In genomic region chr4:30919458-30919857, GRCh38 we compare ENCODE assay signal across 27 cellular contexts.
"Had no signal": no experiment of that assay in that cellular context is flagged by ENCODE, and none has a peak within 500 bp of the region (broad histone marks: within the 10 kb centered on the region; RNA-seq: fewer than 3 reads in every experiment).

No MANE protein-coding gene starts in this region.

- H3K4me1 ChIP-seq: ascending aorta, breast epithelium had no signal

- H3K27ac ChIP-seq: ascending aorta, breast epithelium, cardiac muscle cell, coronary artery, dorsolateral prefrontal cortex had no signal

- DNase-seq: activated CD4-positive, alpha-beta memory T cell treated with anti-CD3 and anti-CD28 coated beads for 36 hours; activated CD4-positive, alpha-beta T cell treated with anti-CD3 and anti-CD28 coated beads for 36 hours; activated CD4-positive, alpha-beta T cell treated with anti-CD3 and anti-CD28 coated beads, Interleukin-2, amount 10 ng/mL, durations not matched to agents 24 days and 14 days; activated CD4-positive, CD25-positive, alpha-beta regulatory T cell; activated CD4-positive, CD25-positive, alpha-beta regulatory T cell treated with anti-CD3 and anti-CD28 coated beads, Interleukin-2, amount 50 U/mL, for 72 hours; activated CD8-positive, alpha-beta memory T cell treated with anti-CD3 and anti-CD28 coated beads, Interleukin-2, amount 10 ng/mL, durations not matched to agents 7 days and 5 days; activated CD8-positive, alpha-beta memory T cell treated with anti-CD3 and anti-CD28 coated beads, Interleukin-2, amount 50 U/mL, for 4 hours; activated CD8-positive, alpha-beta T cell treated with anti-CD3 and anti-CD28 coated beads, Interleukin-2, amount 10 ng/mL, durations not matched to agents 7 days and 5 days; activated gamma-delta T cell; activated naive CD4-positive, alpha-beta T cell; activated naive CD4-positive, alpha-beta T cell treated with anti-CD3 and anti-CD28 coated beads, Interleukin-2, amount 10 ng/mL, durations not matched to agents 7 days and 5 days; activated naive CD8-positive, alpha-beta T cell treated with anti-CD3 and anti-CD28 coated beads, Interleukin-2, amount 10 ng/mL, durations not matched to agents 7 days and 5 days; activated T-cell treated with anti-CD3 and anti-CD28 coated beads, Interleukin-2, amount 50 U/mL, for 1 hour; activated T-cell treated with anti-CD3 and anti-CD28 coated beads, Interleukin-2, amount 50 U/mL, for 48 hours; central memory CD4-positive, alpha-beta T cell; cerebellar nuclear complex; dorsolateral prefrontal cortex; effector memory CD4-positive, alpha-beta T cell; foreskin fibroblast; head of caudate nucleus; T-helper 2 cell had no signal

- H3K4me3 ChIP-seq: ascending aorta, breast epithelium, cardiac muscle cell, coronary artery, dorsolateral prefrontal cortex had no signal

- ATAC-seq: activated CD4-positive, alpha-beta T cell treated with anti-CD3 and anti-CD28 coated beads for 36 hours; activated CD8-positive, alpha-beta memory T cell treated with anti-CD3 and anti-CD28 coated beads, Interleukin-2, amount 10 ng/mL, durations not matched to agents 7 days and 5 days; activated CD8-positive, alpha-beta T cell treated with anti-CD3 and anti-CD28 coated beads, Interleukin-2, amount 10 ng/mL, durations not matched to agents 7 days and 5 days; activated naive CD4-positive, alpha-beta T cell treated with anti-CD3 and anti-CD28 coated beads, Interleukin-2, amount 50 U/mL, for 72 hours; esophagus mucosa had no signal

- H3K9me3 ChIP-seq: ascending aorta, breast epithelium had no signal

- H3K36me3 ChIP-seq: ascending aorta, breast epithelium had no signal

- H3K27me3 ChIP-seq: ascending aorta, breast epithelium, cardiac muscle cell, dorsolateral prefrontal cortex had no signal
